10 cellular contexts compared by ENCODE assay signal in the genomic region with DNA sequence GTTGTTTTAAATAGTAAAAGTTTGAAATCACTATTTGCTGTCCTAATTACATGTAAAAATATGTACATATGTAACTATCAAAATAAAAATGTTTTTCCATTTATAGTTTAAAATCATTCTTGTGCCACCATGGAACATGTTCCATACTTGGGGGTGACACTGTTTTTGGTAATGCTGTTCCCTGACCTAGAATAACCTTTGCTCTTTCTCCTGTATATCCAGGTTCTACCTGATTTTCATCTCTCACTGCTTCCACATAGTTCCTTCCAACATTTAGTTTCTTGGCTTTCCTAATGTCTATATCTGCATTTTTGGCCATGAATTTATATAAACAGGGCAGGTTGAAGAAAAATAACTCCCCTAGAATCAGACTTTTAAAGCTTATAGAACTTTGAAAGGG. TPM values are rescaled to one million over a fixed set of nuclear protein-coding genes. Genes with fewer than 3 reads are reported as not detected.
DNase-seq lines count a peak whose midpoint lies in the region; ATAC-seq, FAIRE-seq and TF ChIP-seq lines count a peak whose summit lies in the region.
"Had no signal": no experiment of that assay in that cellular context is flagged by ENCODE, and none has a peak within 500 bp of the region (broad histone marks: within the 10 kb centered on the region; RNA-seq: fewer than 3 reads in every experiment).

No MANE protein-coding gene starts in this region.

- CTCF ChIA-PET in activated naive CD4-positive, alpha-beta T cell treated with anti-CD3 and anti-CD28 coated beads for 36 hours (lab: Charles Lee): no interaction called here

- TF ChIP-seq POLR2A in Peyer's patch (IDR thresholded peaks at IDR 0.05): no peak

- no peak overlapping the region for H3K27ac Mint-ChIP-seq in activated naive CD4-positive, alpha-beta T cell treated with anti-CD3 and anti-CD28 coated beads for 36 hours
- H3K27ac Mint-ChIP-seq in activated T-helper 1 cell treated with anti-CD3 and anti-CD28 coated beads, Interleukin-12 subunit alpha, Interleukin-12 subunit beta, Interleukin-2, Interleukin-4 antibody, amounts not matched to agents 30 ng/mL and 10 ng/mL and 1 ng/mL, durations not matched to agents 14 hours and 24 hours and 36 hours: no peak overlapping the region

- H3K4me1 ChIP-seq in kidney (ENCODE audit: control insufficient read depth in 1 of 2, insufficient read depth in 1 of 2, low read depth in 1 of 2, low read length in 2 of 2): peaks cover 8 to 13% of the 10 kb centered on the region in 2 donors
- peaks cover 0 to 55% (median 45%) of the 10 kb centered on the region in 5 donors for H3K4me1 ChIP-seq in subcutaneous abdominal adipose tissue (ENCODE audit: control insufficient read depth in 5 of 5, insufficient read depth in 5 of 5, low read length in 5 of 5)
- peaks cover 0 to 30% (median 6%) of the 10 kb centered on the region in 4 donors for H3K4me1 ChIP-seq in Peyer's patch
- H3K4me1 ChIP-seq: uterus had no signal

- H3K27me3 Mint-ChIP-seq in activated naive CD4-positive, alpha-beta T cell treated with anti-CD3 and anti-CD28 coated beads for 36 hours (ENCODE audit: low read depth): no peaks in the 10 kb centered on the region
- peaks cover 2% of the 10 kb centered on the region for H3K27me3 Mint-ChIP-seq in activated T-helper 1 cell treated with anti-CD3 and anti-CD28 coated beads, Interleukin-12 subunit alpha, Interleukin-12 subunit beta, Interleukin-2, Interleukin-4 antibody, amounts not matched to agents 30 ng/mL and 10 ng/mL and 1 ng/mL, durations not matched to agents 14 hours and 24 hours and 36 hours (ENCODE audit: insufficient read depth)

- peak overlapping the region; percentile 96 for H3K4me3 Mint-ChIP-seq in activated naive CD4-positive, alpha-beta T cell treated with anti-CD3 and anti-CD28 coated beads for 36 hours
- peak overlapping the region; percentile 99 for H3K4me3 Mint-ChIP-seq in activated T-helper 1 cell treated with anti-CD3 and anti-CD28 coated beads, Interleukin-12 subunit alpha, Interleukin-12 subunit beta, Interleukin-2, Interleukin-4 antibody, amounts not matched to agents 30 ng/mL and 10 ng/mL and 1 ng/mL, durations not matched to agents 14 hours and 24 hours and 36 hours

- peak; percentile 46 for FAIRE-seq in kidney (lab: Jason Lieb, UNC)

- ATAC-seq in omental fat pad (ENCODE audit: low FRiP score): no peak

- H3K36me3 Mint-ChIP-seq in activated naive CD4-positive, alpha-beta T cell treated with anti-CD3 and anti-CD28 coated beads for 36 hours (ENCODE audit: low read depth): peaks cover 13% of the 10 kb centered on the region
- H3K36me3 Mint-ChIP-seq in activated T-helper 1 cell treated with anti-CD3 and anti-CD28 coated beads, Interleukin-12 subunit alpha, Interleukin-12 subunit beta, Interleukin-2, Interleukin-4 antibody, amounts not matched to agents 30 ng/mL and 10 ng/mL and 1 ng/mL, durations not matched to agents 14 hours and 24 hours and 36 hours (ENCODE audit: low read depth): peaks cover 8% of the 10 kb centered on the region

- H3K4me3 ChIP-seq in kidney (ENCODE audit: low read length in 2 of 2): peak overlapping the region; percentile 75 to 86
- peak overlapping the region in 2 of 5 donors; percentile 7 to 87 for H3K4me3 ChIP-seq in subcutaneous abdominal adipose tissue (ENCODE audit: low read depth in 1 of 5, low read length in 5 of 5)
- H3K4me3 ChIP-seq in Peyer's patch: peak overlapping the region in 2 of 4 donors; percentile 91 to 93

- no peaks in the 10 kb centered on the region for H3K36me3 ChIP-seq in kidney (ENCODE audit: control insufficient read depth in 1 of 2, insufficient read depth in 2 of 2, low read length in 2 of 2)
- H3K36me3 ChIP-seq in subcutaneous abdominal adipose tissue (ENCODE audit: control insufficient read depth in 5 of 5, insufficient read depth in 5 of 5, low read length in 5 of 5): no peaks in the 10 kb centered on the region
- no peaks in the 10 kb centered on the region for H3K36me3 ChIP-seq in Peyer's patch
- H3K36me3 ChIP-seq: uterus had no signal

- TF ChIP-seq CTCF in kidney (IDR thresholded peaks at IDR 0.05; ENCODE audit: borderline replicate concordance, extremely low read depth, insufficient read depth) (no peak), omental fat pad (IDR thresholded peaks at IDR 0.05) (no peak), Peyer's patch (IDR thresholded peaks at IDR 0.05) (no peak)

- H3K27ac ChIP-seq in kidney (ENCODE audit: low read depth in 2 of 2, low read length in 2 of 2): no peak overlapping the region
- no peak overlapping the region for H3K27ac ChIP-seq in subcutaneous abdominal adipose tissue (ENCODE audit: low read depth, low read length)
- H3K27ac ChIP-seq in Peyer's patch: peak overlapping the region in 2 of 4 donors; percentile 25 to 93

- H3K9me3 ChIP-seq in kidney (ENCODE audit: control insufficient read depth in 1 of 2, low read length in 2 of 2) (no peaks in the 10 kb centered on the region), subcutaneous abdominal adipose tissue (ENCODE audit: control insufficient read depth in 5 of 5, low read length in 5 of 5) (no peaks in the 10 kb centered on the region), Peyer's patch (no peaks in the 10 kb centered on the region)
- H3K9me3 ChIP-seq: uterus had no signal

- H3K9ac ChIP-seq in kidney (ENCODE audit: low read length in 2 of 2) (no peak overlapping the region), subcutaneous abdominal adipose tissue (ENCODE audit: low read length in 5 of 5) (peak overlapping the region in 3 of 5 donors; percentile 10 to 30 (median 12))

- intact Hi-C loops in activated naive CD4-positive, alpha-beta T cell treated with anti-CD3 and anti-CD28 coated beads for 36 hours (cut with micrococcal nuclease): loop anchor here (10.0 kb wide), 1 partner anchor 549 kb away; no protein-coding TSS in a partner anchor
- intact Hi-C loops in activated T-helper 1 cell treated with anti-CD3 and anti-CD28 coated beads, Interleukin-12 subunit alpha, Interleukin-12 subunit beta, Interleukin-2, Interleukin-4 antibody, amounts not matched to agents 30 ng/mL and 10 ng/mL and 1 ng/mL, durations not matched to agents 14 hours and 24 hours and 36 hours (cut with micrococcal nuclease): no loop called here
- intact Hi-C loops in kidney (cut with DNase I): no loop called here

- DNase-seq in activated naive CD4-positive, alpha-beta T cell treated with anti-CD3 and anti-CD28 coated beads for 36 hours: no peak
- DNase-seq in activated naive CD4-positive, alpha-beta T cell (lab: John Stamatoyannopoulos, UW): no peak
- no peak for DNase-seq in activated T-helper 1 cell treated with anti-CD3 and anti-CD28 coated beads, Interleukin-12 subunit alpha, Interleukin-12 subunit beta, Interleukin-2, Interleukin-4 antibody, amounts not matched to agents 30 ng/mL and 10 ng/mL and 1 ng/mL, durations not matched to agents 14 hours and 24 hours and 36 hours (ENCODE audit: low spot score)
- no peak for DNase-seq in kidney
- DNase-seq in omental fat pad (ENCODE audit: low spot score): no peak
- no peak for DNase-seq in Peyer's patch
- no peak for DNase-seq in stimulated activated CD4-positive, alpha-beta T cell treated with anti-CD3 and anti-CD28 coated beads, Interleukin-4, amount 100 ng/mL, for 4 hours
- DNase-seq: activated CD4-positive, alpha-beta T cell treated with anti-CD3 and anti-CD28 coated beads for 1 hour; uterus had no signal

- H3K4me1 Mint-ChIP-seq in activated naive CD4-positive, alpha-beta T cell treated with anti-CD3 and anti-CD28 coated beads for 36 hours (ENCODE audit: low read depth): peaks cover 40% of the 10 kb centered on the region
- H3K4me1 Mint-ChIP-seq in activated T-helper 1 cell treated with anti-CD3 and anti-CD28 coated beads, Interleukin-12 subunit alpha, Interleukin-12 subunit beta, Interleukin-2, Interleukin-4 antibody, amounts not matched to agents 30 ng/mL and 10 ng/mL and 1 ng/mL, durations not matched to agents 14 hours and 24 hours and 36 hours (ENCODE audit: low read depth): peaks cover 32% of the 10 kb centered on the region

- H3K27me3 ChIP-seq in subcutaneous abdominal adipose tissue (ENCODE audit: control insufficient read depth in 5 of 5, insufficient read depth in 4 of 5, low read length in 5 of 5) (no peaks in the 10 kb centered on the region), Peyer's patch (no peaks in the 10 kb centered on the region)
- H3K27me3 ChIP-seq: uterus had no signal

- no peaks in the 10 kb centered on the region for H3K9me3 Mint-ChIP-seq in activated naive CD4-positive, alpha-beta T cell treated with anti-CD3 and anti-CD28 coated beads for 36 hours
- no peaks in the 10 kb centered on the region for H3K9me3 Mint-ChIP-seq in activated T-helper 1 cell treated with anti-CD3 and anti-CD28 coated beads, Interleukin-12 subunit alpha, Interleukin-12 subunit beta, Interleukin-2, Interleukin-4 antibody, amounts not matched to agents 30 ng/mL and 10 ng/mL and 1 ng/mL, durations not matched to agents 14 hours and 24 hours and 36 hours

RNA-seq across cellular contexts. Expression of a gene that starts 2.5 kb away (rescaled TPM):
- 1 to 10 TPM; 8.4 to 8.7 TPM for total RNA-seq in activated naive CD4-positive, alpha-beta T cell treated with anti-CD3 and anti-CD28 coated beads for 36 hours
- 19.6 and 20.2 TPM in 2 replicates for total RNA-seq in activated T-helper 1 cell treated with anti-CD3 and anti-CD28 coated beads, Interleukin-12 subunit alpha, Interleukin-12 subunit beta, Interleukin-2, Interleukin-4 antibody, amounts not matched to agents 30 ng/mL and 10 ng/mL and 1 ng/mL, durations not matched to agents 14 hours and 24 hours and 36 hours
- total RNA-seq in kidney (23.1 TPM), omental fat pad (10 to 100 TPM; 19.5 to 34.5 (median 25.4) TPM), Peyer's patch (10 to 100 TPM; 18.8 to 28.1 (median 21.9) TPM)
- 4.0 TPM for polyA plus RNA-seq in kidney (ENCODE audit: insufficient read depth, low read depth, low replicate concordance)

Comparison
In these comparisons a context has a peak if more than half of its experiments do, and no peak if none do; other contexts are left out.
1. H3K9ac ChIP-seq: peak in subcutaneous abdominal adipose tissue (3 of 5); none in kidney (0 of 2).